In genomic region chr1:160098852-160099647, GRCh38 we compare ENCODE assay signal across 8 cellular contexts. TPM values are rescaled to one million over a fixed set of nuclear protein-coding genes. Genes with fewer than 3 reads are reported as not detected.
DNase-seq lines count a peak whose midpoint lies in the region; ATAC-seq, FAIRE-seq and TF ChIP-seq lines count a peak whose summit lies in the region.

No MANE protein-coding gene starts in this region.

- H3K36me3 ChIP-seq in adrenal gland (replicated peaks in 1 of 2) (peaks cover 0 to 7% of the 10 kb centered on the region in 2 donors), heart right ventricle (peaks cover 0 to 13% (median 0%) of the 10 kb centered on the region in 9 donors), upper lobe of left lung (peaks cover 0 to 9% (median 5%) of the 10 kb centered on the region in 4 donors)

- peak; percentile 31; the same call in 1 of the 2 replicates for TF ChIP-seq POLR2A in GM12892 (IDR thresholded peaks at IDR 0.05; ENCODE audit: low read depth, low read length)
- TF ChIP-seq POLR2A in adrenal gland (IDR thresholded peaks at IDR 0.05), result peak in 1 of 2 donors; percentile 71
- TF ChIP-seq POLR2A in upper lobe of left lung (IDR thresholded peaks at IDR 0.05), result peak in 2 of 4 donors; percentile 41 to 77

- H3K27me3 ChIP-seq in adrenal gland (no peaks in the 10 kb centered on the region), heart right ventricle (no peaks in the 10 kb centered on the region), upper lobe of left lung (no peaks in the 10 kb centered on the region)

- peak in 1 of 4 donors; percentile 14 for TF ChIP-seq EP300 in upper lobe of left lung (IDR thresholded peaks at IDR 0.05)

- ATAC-seq in HG02763 (IDR thresholded peaks at IDR 0.05; ENCODE audit: unreplicated experiment) (peak; percentile 85), heart right ventricle (peak; percentile 89 to 94 (median 92)), upper lobe of left lung (ENCODE audit: low FRiP score in 2 of 2) (peak; percentile 94 to 95)

- peak overlapping the region; percentile 55 to 90 (median 86) for H3K27ac ChIP-seq in adrenal gland
- peak overlapping the region; percentile 20 to 97 (median 92) for H3K27ac ChIP-seq in heart right ventricle
- peak overlapping the region; percentile 86 to 96 (median 92) for H3K27ac ChIP-seq in upper lobe of left lung

- TF ChIP-seq CTCF in adrenal gland (IDR thresholded peaks at IDR 0.05) (no peak), heart right ventricle (IDR thresholded peaks at IDR 0.05) (no peak), upper lobe of left lung (IDR thresholded peaks at IDR 0.05) (peak in 1 of 6 experiments; percentile 12)

- 2 to 5% (median 4%) methylated on average over 6 to 38 of the region's 40 CpGs for WGBS in adrenal gland, 4 donors
- WGBS in heart right ventricle, 2 donors, result 2 to 3% methylated on average over 37 to 40 of the region's 40 CpGs
- 3 to 5% methylated on average over 12 to 19 of the region's 40 CpGs for WGBS in upper lobe of left lung, 2 donors

- intact Hi-C loops in adrenal gland (cut with DNase I) (loop anchor here in 1 of 2 donors (10.0 kb wide), 1 partner anchor 154 kb away; the partner anchor contains the start of gene IGSF9), heart right ventricle (cut with DNase I) (loop anchor here in 5 of 10 donors (2.0 to 10.0 kb wide), 5 partner anchors 93 to 276 kb away; partner anchors contain the start of gene CASQ1 (in 1 of the 5)), posterior vena cava (cut with DNase I) (no loop called here)

- H3K4me3 ChIP-seq in adrenal gland (peak overlapping the region in 3 of 4 donors; percentile 27 to 85 (median 54)), heart right ventricle (peak overlapping the region in 9 of 10 donors; percentile 70 to 95 (median 81)), upper lobe of left lung (peak overlapping the region; percentile 25 to 98 (median 93))

- no peak for FAIRE-seq in GM12892 (lab: Jason Lieb, UNC)

- peaks cover 10 to 18% of the 10 kb centered on the region in 2 donors for H3K4me1 ChIP-seq in adrenal gland (replicated peaks in 1 of 2)
- peaks cover 16 to 63% (median 36%) of the 10 kb centered on the region in 9 donors for H3K4me1 ChIP-seq in heart right ventricle
- peaks cover 25 to 44% (median 30%) of the 10 kb centered on the region in 4 donors for H3K4me1 ChIP-seq in upper lobe of left lung

- DNase-seq in GM12892 (ENCODE audit: insufficient read length) (peak; percentile 96), NCI-H1417 treated with DMSO at 0.1 percent for 48 hours (lab: John Stamatoyannopoulos, UW) (peak; percentile 59), T follicular helper cell (ENCODE audit: low read depth) (peak; percentile 98), adrenal gland (peak; percentile 98 to 99 (median 98)), heart right ventricle (peak; percentile 98 to 99), posterior vena cava (ENCODE audit: low spot score) (peak; percentile 99), upper lobe of left lung (peak; percentile 98 to 100)

- no peaks in the 10 kb centered on the region for H3K9me3 ChIP-seq in adrenal gland (replicated peaks in 1 of 3)
- H3K9me3 ChIP-seq in heart right ventricle, result no peaks in the 10 kb centered on the region
- H3K9me3 ChIP-seq in upper lobe of left lung, result no peaks in the 10 kb centered on the region

RNA-seq across cellular contexts. Expression of gene IGSF8, which starts 0.6 kb away (rescaled TPM):
- polyA plus RNA-seq in GM12892 (2012; ENCODE audit: missing spikeins), result 4.2 TPM
- 10 to 100 TPM; 15.0 to 42.9 (median 24.1) TPM for total RNA-seq in adrenal gland
- polyA plus RNA-seq in adrenal gland, result 10 to 100 TPM in 2 of 3 donors, 1 to 10 TPM in 1; 9.7 to 24.9 (median 20.8) TPM
- total RNA-seq in heart right ventricle, result 10 to 100 TPM; 17.0 to 42.2 (median 20.6) TPM
- 10 to 100 TPM; 13.4 to 27.1 TPM for polyA plus RNA-seq in heart right ventricle
- 10 to 100 TPM; 16.0 to 17.4 TPM for total RNA-seq in posterior vena cava
- total RNA-seq in upper lobe of left lung, result 10 to 100 TPM; 13.6 to 43.8 (median 36.9) TPM

RNA-seq across cellular contexts. Expression of gene ATP1A2, which starts 16.5 kb away (rescaled TPM):
- not detected for polyA plus RNA-seq in GM12892 (2012; ENCODE audit: missing spikeins)
- total RNA-seq in adrenal gland (1 to 10 TPM in 5 of 8 donors, under 1 TPM in 3; 0.47 to 3.6 (median 1.4) TPM), heart right ventricle (100 to 1,000 TPM; 108 to 342 (median 207) TPM), posterior vena cava (10 to 100 TPM in 1 of 2 donors, 1 to 10 TPM in 1; 4.1 to 10.8 TPM), upper lobe of left lung (10 to 100 TPM in 2 of 6 donors, 1 to 10 TPM in 4; 2.2 to 36.7 (median 3.8) TPM)
- polyA plus RNA-seq in adrenal gland (1 to 10 TPM in 2 of 3 donors, under 1 TPM in 1; 0.99 to 4.5 (median 2.7) TPM), heart right ventricle (10 to 100 TPM; 14.2 to 83.8 TPM)

RNA-seq across cellular contexts. Expression of gene KCNJ9, which starts 17.7 kb away (rescaled TPM):
- polyA plus RNA-seq in GM12892 (2012; ENCODE audit: missing spikeins), result not detected
- total RNA-seq in adrenal gland (1 to 10 TPM in 1 of 8 donors, under 1 TPM in 1, not detected in 6; 0.14 to 1.1 TPM), heart right ventricle (under 1 TPM in 3 of 10 donors, not detected in 7; 0.06 to 0.09 (median 0.07) TPM), posterior vena cava (not detected), upper lobe of left lung (not detected)
- polyA plus RNA-seq in adrenal gland (under 1 TPM; 0.16 to 0.24 (median 0.20) TPM), heart right ventricle (under 1 TPM in 1 of 2 donors, not detected in 1; 0.01 TPM)

RNA-seq across cellular contexts. Expression of gene KCNJ10, which starts 29.1 kb away (rescaled TPM):
- polyA plus RNA-seq in GM12892 (2012; ENCODE audit: missing spikeins), result 0.15 TPM
- under 1 TPM in 2 of 8 donors, not detected in 6; 0.19 to 0.32 TPM for total RNA-seq in adrenal gland
- polyA plus RNA-seq in adrenal gland, result under 1 TPM in 2 of 3 donors, not detected in 1; 0.13 TPM
- 1 to 10 TPM in 1 of 10 donors, not detected in 9; 1.9 TPM for total RNA-seq in heart right ventricle
- polyA plus RNA-seq in heart right ventricle, result under 1 TPM in 1 of 2 donors, not detected in 1; 0.09 TPM
- under 1 TPM in 1 of 2 donors, not detected in 1; 0.19 TPM for total RNA-seq in posterior vena cava
- under 1 TPM in 1 of 6 donors, not detected in 5; 0.11 TPM for total RNA-seq in upper lobe of left lung

RNA-seq across cellular contexts. Expression of gene ATP1A4, which starts 52.4 kb away (rescaled TPM):
- 1.7 TPM for polyA plus RNA-seq in GM12892 (2012; ENCODE audit: missing spikeins)
- under 1 TPM in 2 of 8 donors, not detected in 6; 0.46 to 0.96 TPM for total RNA-seq in adrenal gland
- under 1 TPM in 1 of 3 donors, not detected in 2; 0.17 TPM for polyA plus RNA-seq in adrenal gland
- 1 to 10 TPM in 1 of 10 donors, under 1 TPM in 4, not detected in 5; 0.14 to 1.5 (median 0.50) TPM for total RNA-seq in heart right ventricle
- polyA plus RNA-seq in heart right ventricle, result under 1 TPM; 0.04 to 0.29 TPM
- total RNA-seq in posterior vena cava, result not detected
- total RNA-seq in upper lobe of left lung, result under 1 TPM in 2 of 6 donors, not detected in 4; 0.52 to 0.61 TPM

Comparison
In these comparisons a context has a peak if more than half of its experiments do, and no peak if none do; other contexts are left out.
1. Peak in every context shown above with its lines: DNase-seq, ATAC-seq, H3K4me3 ChIP-seq and H3K27ac ChIP-seq.